ENCODE assay signal across 15 cellular contexts in the genomic region with DNA sequence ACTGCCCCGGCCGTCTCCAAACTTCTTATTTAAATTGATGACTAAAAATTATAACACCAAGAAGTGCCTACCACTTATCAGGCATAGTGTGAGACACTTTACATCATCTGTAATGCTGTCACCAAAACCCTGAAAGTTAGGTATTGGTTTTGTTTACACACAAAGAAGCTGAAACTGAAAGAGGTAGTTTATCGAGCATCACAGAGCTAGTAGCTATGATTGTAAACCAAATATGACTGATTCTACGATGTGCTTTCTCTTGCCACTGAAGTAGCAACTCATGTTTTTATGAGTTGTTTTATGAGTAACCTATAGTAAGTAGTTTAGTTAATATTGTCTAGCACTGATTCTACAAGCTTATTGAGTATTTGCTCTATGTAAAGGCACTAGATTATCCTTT. TPM values are rescaled to one million over a fixed set of nuclear protein-coding genes. Genes with fewer than 3 reads are reported as not detected.
DNase-seq lines count a peak whose midpoint lies in the region; ATAC-seq and TF ChIP-seq lines count a peak whose summit lies in the region.
"Had no signal": no experiment of that assay in that cellular context is flagged by ENCODE, and none has a peak within 500 bp of the region (broad histone marks: within the 10 kb centered on the region; RNA-seq: fewer than 3 reads in every experiment).

No MANE protein-coding gene starts in this region.

- peaks cover 29% of the 10 kb centered on the region for H3K36me3 ChIP-seq in CD4-positive, CD25-positive, alpha-beta regulatory T cell (ENCODE audit: control insufficient read depth, insufficient read depth, low read length)
- H3K36me3 ChIP-seq in lower lobe of right lung, result peaks cover 69% of the 10 kb centered on the region
- no peaks in the 10 kb centered on the region for H3K36me3 ChIP-seq in CD8-positive, alpha-beta memory T cell (ENCODE audit: insufficient read depth, low read length)
- H3K36me3 ChIP-seq: uterus had no signal

- H3K27ac Mint-ChIP-seq in CD4-positive, CD25-positive, alpha-beta regulatory T cell, result peak overlapping the region in 2 of 3 donors; percentile 75 to 85
- peak overlapping the region in 1 of 8 donors; percentile 5 for H3K27ac Mint-ChIP-seq in CD8-positive, alpha-beta memory T cell
- H3K27ac Mint-ChIP-seq: GM23338, naive B cell had no signal

- H3K9me3 ChIP-seq in CD4-positive, CD25-positive, alpha-beta regulatory T cell (ENCODE audit: control insufficient read depth in 2 of 2, low read length in 2 of 2), result no peaks in the 10 kb centered on the region
- H3K9me3 ChIP-seq in lower lobe of right lung, result no peaks in the 10 kb centered on the region
- H3K9me3 ChIP-seq in CD8-positive, alpha-beta memory T cell (ENCODE audit: low read length), result no peaks in the 10 kb centered on the region
- H3K9me3 ChIP-seq: uterus had no signal

- no peak for TF ChIP-seq CTCF in lower lobe of right lung (IDR thresholded peaks at IDR 0.05)

- no peaks in the 10 kb centered on the region for H3K27me3 ChIP-seq in CD4-positive, CD25-positive, alpha-beta regulatory T cell (ENCODE audit: control insufficient read depth, insufficient read depth, low read length)
- H3K27me3 ChIP-seq in lower lobe of right lung (ENCODE audit: low read depth), result no peaks in the 10 kb centered on the region
- no peaks in the 10 kb centered on the region for H3K27me3 ChIP-seq in CD8-positive, alpha-beta memory T cell (ENCODE audit: insufficient read depth, low read length, poor library complexity, severe bottlenecking)
- H3K27me3 ChIP-seq: uterus had no signal

- peaks cover 6% of the 10 kb centered on the region for H3K36me3 Mint-ChIP-seq in CD4-positive, CD25-positive, alpha-beta regulatory T cell
- peaks cover 3 to 60% (median 7%) of the 10 kb centered on the region in 3 donors for H3K36me3 Mint-ChIP-seq in CD8-positive, alpha-beta memory T cell

- DNase-seq in CD4-positive, CD25-positive, alpha-beta regulatory T cell, result peak in 1 of 3 donors; percentile 51
- no peak for DNase-seq in lower lobe of right lung
- DNase-seq in EL, result no peak
- no peak for DNase-seq in CD8-positive, alpha-beta memory T cell
- DNase-seq in GM03348 (ENCODE audit: low spot score), result no peak
- DNase-seq: DMS 273 treated with DMSO at 0.1 percent for 48 hours; left cardiac atrium; naive B cell; NCI-H2107; NK-92 treated with Interleukin-12 subunit alpha and Interleukin-12 subunit beta, amount 100 ng/mL, for 24 hours; uterus had no signal

- POLR2A ChIA-PET in CD8-positive, alpha-beta memory T cell (lab: Charles Lee), result no interaction called here

- H3K9me3 Mint-ChIP-seq in CD4-positive, CD25-positive, alpha-beta regulatory T cell, result no peaks in the 10 kb centered on the region
- no peaks in the 10 kb centered on the region for H3K9me3 Mint-ChIP-seq in CD8-positive, alpha-beta memory T cell
- H3K9me3 Mint-ChIP-seq: GM23338, naive B cell had no signal

- H3K4me3 ChIP-seq in CD4-positive, CD25-positive, alpha-beta regulatory T cell (ENCODE audit: low read depth, low read length), result no peak overlapping the region
- no peak overlapping the region for H3K4me3 ChIP-seq in lower lobe of right lung
- no peak overlapping the region for H3K4me3 ChIP-seq in CD8-positive, alpha-beta memory T cell (ENCODE audit: low read length)
- H3K4me3 ChIP-seq: GM23338, uterus had no signal

- no peak overlapping the region for H3K4me3 Mint-ChIP-seq in CD4-positive, CD25-positive, alpha-beta regulatory T cell
- no peak overlapping the region for H3K4me3 Mint-ChIP-seq in CD8-positive, alpha-beta memory T cell
- H3K4me3 Mint-ChIP-seq: GM23338, naive B cell had no signal

- H3K4me1 ChIP-seq in CD4-positive, CD25-positive, alpha-beta regulatory T cell (ENCODE audit: control insufficient read depth, insufficient read depth, low read length, poor library complexity, severe bottlenecking), result no peaks in the 10 kb centered on the region
- H3K4me1 ChIP-seq in lower lobe of right lung, result no peaks in the 10 kb centered on the region
- no peaks in the 10 kb centered on the region for H3K4me1 ChIP-seq in CD8-positive, alpha-beta memory T cell (ENCODE audit: insufficient read depth, low read length)
- H3K4me1 ChIP-seq: uterus had no signal

- peaks cover 4 to 16% (median 6%) of the 10 kb centered on the region in 4 donors for H3K4me1 Mint-ChIP-seq in CD4-positive, CD25-positive, alpha-beta regulatory T cell
- H3K4me1 Mint-ChIP-seq in CD8-positive, alpha-beta memory T cell, result no peaks in the 10 kb centered on the region
- H3K4me1 Mint-ChIP-seq: GM23338, naive B cell had no signal

- H3K27ac ChIP-seq in CD4-positive, CD25-positive, alpha-beta regulatory T cell (ENCODE audit: insufficient read depth, low read length, poor library complexity, severe bottlenecking), result no peak overlapping the region
- no peak overlapping the region for H3K27ac ChIP-seq in lower lobe of right lung
- H3K27ac ChIP-seq in CD8-positive, alpha-beta memory T cell (ENCODE audit: low read depth, low read length), result no peak overlapping the region
- H3K27ac ChIP-seq: uterus had no signal

- CTCF ChIA-PET in CD8-positive, alpha-beta memory T cell (lab: Charles Lee), result no interaction called here

- ATAC-seq in CD4-positive, CD25-positive, alpha-beta regulatory T cell (ENCODE audit: low read depth in 2 of 2), result no peak
- ATAC-seq in GM18519 (IDR thresholded peaks at IDR 0.05; ENCODE audit: low FRiP score, unreplicated experiment) (peak; percentile 88), GM21737 (IDR thresholded peaks at IDR 0.05; ENCODE audit: unreplicated experiment) (peak; percentile 67), HG03196 (IDR thresholded peaks at IDR 0.05; ENCODE audit: unreplicated experiment) (peak; percentile 67), lower lobe of right lung (no peak)
- ATAC-seq: GM23338, left cardiac atrium had no signal

- intact Hi-C loops in lower lobe of right lung (cut with DNase I), result no loop called here

- H3K27me3 Mint-ChIP-seq in CD4-positive, CD25-positive, alpha-beta regulatory T cell, result no peaks in the 10 kb centered on the region
- H3K27me3 Mint-ChIP-seq in CD8-positive, alpha-beta memory T cell, result no peaks in the 10 kb centered on the region
- H3K27me3 Mint-ChIP-seq: naive B cell had no signal

RNA-seq across cellular contexts. Expression of gene DYNC1I2, which starts 31.5 kb away (rescaled TPM):
- 29.5 TPM for total RNA-seq in CD4-positive, CD25-positive, alpha-beta regulatory T cell
- polyA plus RNA-seq in CD4-positive, CD25-positive, alpha-beta regulatory T cell, result 10 to 100 TPM; 20.9 to 31.6 (median 27.6) TPM
- total RNA-seq in lower lobe of right lung, result 77.2 TPM
- total RNA-seq in CD8-positive, alpha-beta memory T cell, result 10 to 100 TPM; 48.3 to 50.4 TPM
- polyA plus RNA-seq in CD8-positive, alpha-beta memory T cell, result 27.6 TPM

Comparison
In these comparisons a context has a peak if more than half of its experiments do, and no peak if none do; other contexts are left out.
1. ATAC-seq: peak in GM18519 (single experiment), GM21737 (single experiment) and HG03196 (single experiment); none in CD4-positive, CD25-positive, alpha-beta regulatory T cell (0 of 2) and lower lobe of right lung (0 of 2).